In genomic region chr17:28725166-28725659, GRCh38 we compare ENCODE assay signal across 8 cellular contexts. TPM values are rescaled to one million over a fixed set of nuclear protein-coding genes. Genes with fewer than 3 reads are reported as not detected.
DNase-seq lines count a peak whose midpoint lies in the region; ATAC-seq and TF ChIP-seq lines count a peak whose summit lies in the region.

No MANE protein-coding gene starts in this region.

- H3K27ac ChIP-seq in SK-N-MC (peak overlapping the region; percentile 85), endodermal cell (ENCODE audit: low read depth, low read length) (peak overlapping the region; percentile 69), neuronal stem cell (replicated peaks; ENCODE audit: low read length) (peak overlapping the region; percentile 96)

- 13 to 17% methylated on average over 6 to 20 of the region's 20 CpGs for WGBS in endodermal cell (ENCODE audit: insufficient coverage in 1 of 2, insufficient read length in 1 of 2), 2 experiments
- no CpG with 5 or more reads among the region's 20 CpGs for WGBS in neuronal stem cell (ENCODE audit: extremely low coverage in 2 of 2, insufficient read length in 2 of 2, insufficient replicate concordance in 1 of 2), 2 donors

- H3K4me3 ChIP-seq in SK-N-MC (peak overlapping the region; percentile 96), endodermal cell (ENCODE audit: low read length) (peak overlapping the region; percentile 82), neuronal stem cell (ENCODE audit: low read length in 2 of 2) (peak overlapping the region; percentile 61 to 87)

- CTCF ChIA-PET in Calu3 (lab: Charles Lee) = interaction anchor here (4.8 kb wide), 1 partner anchor 23 kb away, joined by 228 read pairs; no protein-coding TSS in a partner anchor

- H3K4me2 ChIP-seq in neuronal stem cell (ENCODE audit: insufficient read depth, low read length, poor library complexity, severe bottlenecking) = peak overlapping the region; percentile 93

- H4K8ac ChIP-seq in neuronal stem cell (ENCODE audit: low read depth, low read length) = no peak overlapping the region

- H3K4me1 ChIP-seq in endodermal cell (ENCODE audit: control insufficient read depth, insufficient read depth, low read length) (peaks cover 6% of the 10 kb centered on the region), neuronal stem cell (ENCODE audit: control insufficient read depth in 2 of 2, insufficient read depth in 1 of 2, low read depth in 1 of 2, low read length in 2 of 2) (peaks cover 24 to 28% of the 10 kb centered on the region in 2 donors)

- peak overlapping the region; percentile 15 for H3K18ac ChIP-seq in neuronal stem cell (ENCODE audit: low read length)

- no peak overlapping the region for H3K4ac ChIP-seq in neuronal stem cell (ENCODE audit: low read length)

- H3K4me1 Mint-ChIP-seq in Calu3 (ENCODE audit: low read depth, unreplicated experiment) (peaks cover 37% of the 10 kb centered on the region), endodermal cell (peaks cover 38% of the 10 kb centered on the region)

- H3K9ac ChIP-seq in SK-N-MC (ENCODE audit: insufficient read length) (peak overlapping the region; percentile 81), endodermal cell (ENCODE audit: extremely low read depth, low read length, poor library complexity, severe bottlenecking) (peak overlapping the region; percentile 61), neuronal stem cell (ENCODE audit: low read depth, low read length, poor library complexity) (peak overlapping the region; percentile 60)

- H3K4me3 Mint-ChIP-seq in Calu3 (ENCODE audit: low read depth, unreplicated experiment) (peak overlapping the region; percentile 89), endodermal cell (peak overlapping the region; percentile 89)

- H4K91ac ChIP-seq in neuronal stem cell (ENCODE audit: low read depth, low read length, poor library complexity) = no peak overlapping the region

- peak overlapping the region; percentile 88 for H2AK5ac ChIP-seq in neuronal stem cell (ENCODE audit: low read depth, low read length)

- no peaks in the 10 kb centered on the region for H3K9me3 ChIP-seq in SK-N-MC (ENCODE audit: low read depth, low read length)
- no peaks in the 10 kb centered on the region for H3K9me3 ChIP-seq in endodermal cell (ENCODE audit: control insufficient read depth, low read length)
- peaks cover 0 to 1% of the 10 kb centered on the region in 2 donors for H3K9me3 ChIP-seq in neuronal stem cell (replicated peaks in 1 of 2; ENCODE audit: control insufficient read depth in 2 of 2, insufficient read depth in 1 of 2, low read depth in 1 of 2, low read length in 2 of 2)

- H3K9me3 Mint-ChIP-seq in Calu3 (ENCODE audit: low read depth, unreplicated experiment) = no peaks in the 10 kb centered on the region
- no peaks in the 10 kb centered on the region for H3K9me3 Mint-ChIP-seq in endodermal cell

- H3K27me3 Mint-ChIP-seq in Calu3 (ENCODE audit: unreplicated experiment) = no peaks in the 10 kb centered on the region
- H3K27me3 Mint-ChIP-seq in endodermal cell (ENCODE audit: insufficient read depth) = no peaks in the 10 kb centered on the region

- H3K27ac Mint-ChIP-seq in Calu3 (ENCODE audit: unreplicated experiment) (peak overlapping the region; percentile 99), endodermal cell (peak overlapping the region; percentile 99)

- no peak overlapping the region for H2AFZ ChIP-seq in neuronal stem cell (ENCODE audit: low read length)

- no peak overlapping the region for H2BK12ac ChIP-seq in neuronal stem cell (ENCODE audit: low read length)

- H3K36me3 ChIP-seq in SK-N-MC (ENCODE audit: insufficient read depth, low read length) (peaks cover 50% of the 10 kb centered on the region), endodermal cell (ENCODE audit: control insufficient read depth, insufficient read depth, low read length) (peaks cover 42% of the 10 kb centered on the region), neuronal stem cell (replicated peaks in 1 of 2; ENCODE audit: control insufficient read depth in 2 of 2, insufficient read depth in 2 of 2, low read length in 2 of 2) (peaks cover 31 to 52% of the 10 kb centered on the region in 2 donors)

- ATAC-seq in HG02588 (IDR thresholded peaks at IDR 0.05; ENCODE audit: unreplicated experiment) (no peak), HG03175 (IDR thresholded peaks at IDR 0.05; ENCODE audit: unreplicated experiment) (no peak)

- BruUV-seq in Calu3 (replicated peaks; lab: Mats Ljungman, UMichigan) = no TSS peak

- no peak overlapping the region for H2BK120ac ChIP-seq in neuronal stem cell (ENCODE audit: low read depth, low read length)

- peak overlapping the region; percentile 96 for H2BK5ac ChIP-seq in neuronal stem cell (ENCODE audit: low read length)

- H3K36me3 Mint-ChIP-seq in Calu3 (ENCODE audit: insufficient read depth, unreplicated experiment) (peaks cover 90% of the 10 kb centered on the region), endodermal cell (ENCODE audit: low read depth) (peaks cover 43% of the 10 kb centered on the region)

- H3K79me1 ChIP-seq in neuronal stem cell (ENCODE audit: low read depth, low read length) = peaks cover 7% of the 10 kb centered on the region

- peak; percentile 13 for TF ChIP-seq CTCF in Calu3 (IDR thresholded peaks at IDR 0.05; ENCODE audit: unreplicated experiment)
- peak; percentile 45 for TF ChIP-seq CTCF in endodermal cell (conservative IDR thresholded peaks at IDR 0.05)

- DNase-seq in Calu3 (no peak), HK-2 (ENCODE audit: unreplicated experiment) (peak; percentile 74), SK-N-MC (ENCODE audit: low read depth, low spot score) (no peak), endodermal cell (no peak), neuronal stem cell (ENCODE audit: low spot score) (no peak), HuH-7 (ENCODE audit: low spot score) (no peak)

- H3K27me3 ChIP-seq in endodermal cell (ENCODE audit: control insufficient read depth, insufficient read depth, low read length, poor library complexity, severe bottlenecking) (no peaks in the 10 kb centered on the region), neuronal stem cell (ENCODE audit: control insufficient read depth in 3 of 3, insufficient read depth in 3 of 3, low read depth in 1 of 3, low read length in 3 of 3) (no peaks in the 10 kb centered on the region)

- intact Hi-C loops in Calu3 (cut with micrococcal nuclease; ENCODE audit: unreplicated experiment) = loop anchor here (10.0 kb wide), 3 partner anchors 80 to 390 kb away; no protein-coding TSS in a partner anchor

- peak overlapping the region; percentile 100 for H3K23ac ChIP-seq in neuronal stem cell (ENCODE audit: low read depth, low read length, poor library complexity)

- no peak overlapping the region for H3K14ac ChIP-seq in neuronal stem cell (ENCODE audit: low read length)

- H2BK15ac ChIP-seq in neuronal stem cell (ENCODE audit: low read length) = peak overlapping the region; percentile 50

RNA-seq across cellular contexts. Expression of gene TLCD1, which starts 0.8 kb away (rescaled TPM):
- total RNA-seq in Calu3 (2022) (44.9 and 49.3 TPM in 2 replicates), endodermal cell (10 to 100 TPM; 17.0 to 22.9 TPM)
- 8.3 TPM for polyA plus RNA-seq in endodermal cell (2013, experiment 1 of 2)
- 7.2 TPM for polyA plus RNA-seq in endodermal cell (2013, experiment 2 of 2)
- polyA plus RNA-seq in neuronal stem cell (2013, experiment 1 of 2) = 9.1 TPM
- polyA plus RNA-seq in neuronal stem cell (2013, experiment 2 of 2) = 8.3 TPM

RNA-seq across cellular contexts. Expression of gene NEK8, which starts 3.4 kb away (rescaled TPM):
- total RNA-seq in Calu3 (2022) = 10.8 and 11.4 TPM in 2 replicates
- total RNA-seq in endodermal cell = 10 to 100 TPM; 11.2 to 15.7 TPM
- polyA plus RNA-seq in endodermal cell (2013, experiment 1 of 2) = 5.7 TPM
- 5.5 TPM for polyA plus RNA-seq in endodermal cell (2013, experiment 2 of 2)
- 4.5 TPM for polyA plus RNA-seq in neuronal stem cell (2013, experiment 1 of 2)
- 4.3 TPM for polyA plus RNA-seq in neuronal stem cell (2013, experiment 2 of 2)

RNA-seq across cellular contexts. Expression of gene RPL23A, which starts 5.4 kb away (rescaled TPM):
- 1,148 and 1,217 TPM in 2 replicates for total RNA-seq in Calu3 (2022)
- 1,000 to 10,000 TPM; 1,639 TPM for total RNA-seq in endodermal cell
- 2,129 TPM for polyA plus RNA-seq in endodermal cell (2013, experiment 1 of 2)
- 2,042 TPM for polyA plus RNA-seq in endodermal cell (2013, experiment 2 of 2)
- 3,397 TPM for polyA plus RNA-seq in neuronal stem cell (2013, experiment 1 of 2)
- 3,279 TPM for polyA plus RNA-seq in neuronal stem cell (2013, experiment 2 of 2)

RNA-seq across cellular contexts. Expression of gene RAB34, which starts 7.5 kb away (rescaled TPM):
- total RNA-seq in Calu3 (2022) (34.5 and 35.3 TPM in 2 replicates), endodermal cell (100 to 1,000 TPM; 111 to 112 TPM)
- polyA plus RNA-seq in endodermal cell (2013, experiment 1 of 2) = 92.9 TPM
- polyA plus RNA-seq in endodermal cell (2013, experiment 2 of 2) = 105 TPM
- 76.6 TPM for polyA plus RNA-seq in neuronal stem cell (2013, experiment 1 of 2)
- 73.6 TPM for polyA plus RNA-seq in neuronal stem cell (2013, experiment 2 of 2)

RNA-seq across cellular contexts. Expression of gene PROCA1, which starts 13.5 kb away (rescaled TPM):
- total RNA-seq in Calu3 (2022) (4.2 and 4.3 TPM in 2 replicates), endodermal cell (10 to 100 TPM; 28.7 to 41.6 TPM)
- 20.6 TPM for polyA plus RNA-seq in endodermal cell (2013, experiment 1 of 2)
- polyA plus RNA-seq in endodermal cell (2013, experiment 2 of 2) = 19.2 TPM
- polyA plus RNA-seq in neuronal stem cell (2013, experiment 1 of 2) = 24.4 TPM
- 25.2 TPM for polyA plus RNA-seq in neuronal stem cell (2013, experiment 2 of 2)
